In the genomic region with DNA sequence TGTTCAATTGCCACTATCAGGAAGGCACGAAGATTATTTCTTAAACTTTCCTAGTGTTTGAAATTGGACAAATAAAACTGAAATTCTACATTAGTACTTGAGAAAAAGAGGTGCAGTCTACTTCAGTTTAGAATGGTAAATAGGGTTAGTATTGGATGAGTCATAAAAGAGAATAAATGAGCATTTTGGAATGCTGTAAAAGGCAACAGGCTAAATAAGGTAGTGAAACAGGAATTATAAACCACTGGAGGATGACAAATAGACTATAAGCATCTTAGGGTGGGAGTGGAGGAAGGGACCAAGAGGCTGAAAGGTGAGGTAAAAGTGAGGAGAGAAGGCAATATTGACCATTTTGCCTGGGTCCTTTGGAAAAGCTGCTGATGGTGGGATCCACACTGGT, we compare ENCODE assay signal across 24 cellular contexts.
"Had no signal": no experiment of that assay in that cellular context is flagged by ENCODE, and none has a peak within 500 bp of the region (broad histone marks: within the 10 kb centered on the region; RNA-seq: fewer than 3 reads in every experiment).

No MANE protein-coding gene starts in this region.

- DNase-seq: activated CD4-positive, alpha-beta T cell treated with anti-CD3 and anti-CD28 coated beads for 48 hours; activated CD4-positive, alpha-beta T cell treated with anti-CD3 and anti-CD28 coated beads, Interleukin-2, amount 50 U/mL, for 48 hours; activated CD8-positive, alpha-beta memory T cell treated with anti-CD3 and anti-CD28 coated beads for 24 hours; activated effector memory CD4-positive, alpha-beta T cell treated with Interleukin-2 at 50 U/mL for 16 hours; activated naive CD4-positive, alpha-beta T cell treated with Interleukin-2 at 50 U/mL for 16 hours; aorta; central memory CD4-positive, alpha-beta T cell; foreskin melanocyte; kidney glomerular epithelial cell; left lung; lower lobe of right lung; mesenchymal stem cell; naive thymus-derived CD8-positive, alpha-beta T cell; nucleus accumbens; right cardiac atrium; stimulated activated naive CD4-positive, alpha-beta T cell; T-helper 9 cell had no signal

- H3K27me3 ChIP-seq: esophagus muscularis mucosa, left lung, suprapubic skin, tibial nerve had no signal

- ATAC-seq: activated CD4-positive, CD25-positive, alpha-beta regulatory T cell treated with anti-CD3 and anti-CD28 coated beads, Interleukin-2, amount 50 U/mL, for 24 hours; naive thymus-derived CD8-positive, alpha-beta T cell; right cardiac atrium had no signal

- H3K9me3 ChIP-seq: esophagus muscularis mucosa, left lung, lower lobe of right lung, suprapubic skin, tibial nerve had no signal

- H3K36me3 ChIP-seq: esophagus muscularis mucosa, left lung, lower lobe of right lung, suprapubic skin, tibial nerve, WERI-Rb-1 had no signal

- H2AFZ ChIP-seq: parathyroid adenoma had no signal

- H3K9ac ChIP-seq: parathyroid adenoma had no signal

- H3K27ac ChIP-seq: esophagus muscularis mucosa, left lung, lower lobe of right lung, parathyroid adenoma, suprapubic skin, tibial nerve, WERI-Rb-1 had no signal

- FAIRE-seq: TTC549 had no signal

- H3K4me3 ChIP-seq: esophagus muscularis mucosa, left lung, lower lobe of right lung, suprapubic skin, tibial nerve had no signal

- H3K79me2 ChIP-seq: parathyroid adenoma had no signal

- H3K4me1 ChIP-seq: esophagus muscularis mucosa, left lung, lower lobe of right lung, parathyroid adenoma, suprapubic skin had no signal
